Comparison of ENCODE assay signal across 8 cellular contexts in genomic region chrX:129980043-129980442, GRCh38. TPM values are rescaled to one million over a fixed set of nuclear protein-coding genes. Genes with fewer than 3 reads are reported as not detected.
DNase-seq lines count a peak whose midpoint lies in the region; ATAC-seq and TF ChIP-seq lines count a peak whose summit lies in the region.

No MANE protein-coding gene starts in this region.

- WGBS in lung, 2 donors: 0 to 49% methylated on average over 1 to 36 of the region's 36 CpGs

- H3K27me3 Mint-ChIP-seq in activated naive CD8-positive, alpha-beta T cell treated with anti-CD3 and anti-CD28 coated beads, Interleukin-2, amount 50 U/mL, for 24 hours: no peaks in the 10 kb centered on the region

- TF ChIP-seq POLR2A in uterus (IDR thresholded peaks at IDR 0.05): no peak

- intact Hi-C loops in uterus (cut with DNase I; ENCODE audit: low total_unique reads): loop anchor here (10.0 kb wide), 1 partner anchor 45 kb away; no protein-coding TSS in a partner anchor

- H3K27ac Mint-ChIP-seq in activated naive CD8-positive, alpha-beta T cell treated with anti-CD3 and anti-CD28 coated beads, Interleukin-2, amount 50 U/mL, for 24 hours: no peak overlapping the region

- H3K27ac ChIP-seq in lung (ENCODE audit: low read depth in 1 of 2, low read length in 1 of 2) (no peak overlapping the region), uterus (peak overlapping the region; percentile 80 to 90)

- H3K9me3 ChIP-seq in lung (ENCODE audit: control insufficient read depth in 2 of 2, insufficient read depth in 1 of 2, low read length in 1 of 2) (peaks cover 0 to 2% of the 10 kb centered on the region in 2 donors), uterus (no peaks in the 10 kb centered on the region)

- TF ChIP-seq CTCF in lung (IDR thresholded peaks at IDR 0.05; ENCODE audit: control extremely low read depth, extremely low read depth) (no peak), uterus (IDR thresholded peaks at IDR 0.05) (peak in 1 of 4 experiments; percentile 9)

- no peaks in the 10 kb centered on the region for H3K36me3 Mint-ChIP-seq in activated naive CD8-positive, alpha-beta T cell treated with anti-CD3 and anti-CD28 coated beads, Interleukin-2, amount 50 U/mL, for 24 hours (ENCODE audit: low read depth)

- H3K27me3 ChIP-seq in lung (ENCODE audit: control insufficient read depth, insufficient read depth) (peaks cover 10% of the 10 kb centered on the region), uterus (no peaks in the 10 kb centered on the region)

- no peak for ATAC-seq in activated naive CD8-positive, alpha-beta T cell treated with anti-CD3 and anti-CD28 coated beads, Interleukin-2, amount 50 U/mL, for 24 hours
- ATAC-seq in lung (ENCODE audit: insufficient read depth, low FRiP score) (peak; percentile 20), HG03469 (IDR thresholded peaks at IDR 0.05; ENCODE audit: unreplicated experiment) (no peak)

- H3K36me3 ChIP-seq in lung (ENCODE audit: control insufficient read depth in 2 of 2, insufficient read depth in 2 of 2, low read length in 2 of 2) (no peaks in the 10 kb centered on the region), uterus (no peaks in the 10 kb centered on the region)

- H3K4me3 ChIP-seq in lung (no peak overlapping the region), uterus (no peak overlapping the region)

- peak; percentile 46 for DNase-seq in stimulated activated CD4-positive, alpha-beta T cell treated with anti-CD3 and anti-CD28 coated beads, Interleukin-15, amount 100 ng/mL, for 24 hours
- DNase-seq in stimulated activated CD4-positive, alpha-beta T cell treated with anti-CD3 and anti-CD28 coated beads, Interleukin-4, amount 100 ng/mL, for 1 hour: no peak
- DNase-seq in activated naive CD8-positive, alpha-beta T cell treated with anti-CD3 and anti-CD28 coated beads, Interleukin-2, amount 50 U/mL, for 24 hours: peak; percentile 35
- no peak for DNase-seq in lung (ENCODE audit: low spot score)
- DNase-seq in uterus: peak; percentile 52
- DNase-seq in islet precursor cell: no peak
- no peak for DNase-seq in MV-4-11 (lab: John Stamatoyannopoulos, UW)

- H3K4me1 Mint-ChIP-seq in activated naive CD8-positive, alpha-beta T cell treated with anti-CD3 and anti-CD28 coated beads, Interleukin-2, amount 50 U/mL, for 24 hours: peaks cover 10% of the 10 kb centered on the region

- no peaks in the 10 kb centered on the region for H3K9me3 Mint-ChIP-seq in activated naive CD8-positive, alpha-beta T cell treated with anti-CD3 and anti-CD28 coated beads, Interleukin-2, amount 50 U/mL, for 24 hours

- H3K4me3 Mint-ChIP-seq in activated naive CD8-positive, alpha-beta T cell treated with anti-CD3 and anti-CD28 coated beads, Interleukin-2, amount 50 U/mL, for 24 hours: no peak overlapping the region

- H3K4me1 ChIP-seq in lung (ENCODE audit: control insufficient read depth in 2 of 2, insufficient read depth in 2 of 2, low read length in 2 of 2): no peaks in the 10 kb centered on the region
- no peaks in the 10 kb centered on the region for H3K4me1 ChIP-seq in uterus

RNA-seq across cellular contexts. Expression of gene BCORL1, which starts 2.4 kb away (rescaled TPM):
- total RNA-seq in lung (10 to 100 TPM; 10.9 to 11.8 TPM), uterus (10 to 100 TPM in 1 of 4 donors, 1 to 10 TPM in 2, under 1 TPM in 1; 0.26 to 50.8 (median 4.3) TPM)
- 1 to 10 TPM; 2.3 to 3.2 TPM for polyA plus RNA-seq in lung

Comparison
In these comparisons a context has a peak if more than half of its experiments do, and no peak if none do; other contexts are left out.
1. DNase-seq: peak in stimulated activated CD4-positive, alpha-beta T cell treated with anti-CD3 and anti-CD28 coated beads, Interleukin-15, amount 100 ng/mL, for 24 hours (single experiment), activated naive CD8-positive, alpha-beta T cell treated with anti-CD3 and anti-CD28 coated beads, Interleukin-2, amount 50 U/mL, for 24 hours (single experiment) and uterus (2 of 2); none in stimulated activated CD4-positive, alpha-beta T cell treated with anti-CD3 and anti-CD28 coated beads, Interleukin-4, amount 100 ng/mL, for 1 hour (single experiment), lung (single experiment), islet precursor cell (single experiment) and MV-4-11 (single experiment).
2. H3K27ac ChIP-seq: peak in uterus (2 of 2); none in lung (0 of 2).